1 cellular context compared by ENCODE assay signal in the genomic region with DNA sequence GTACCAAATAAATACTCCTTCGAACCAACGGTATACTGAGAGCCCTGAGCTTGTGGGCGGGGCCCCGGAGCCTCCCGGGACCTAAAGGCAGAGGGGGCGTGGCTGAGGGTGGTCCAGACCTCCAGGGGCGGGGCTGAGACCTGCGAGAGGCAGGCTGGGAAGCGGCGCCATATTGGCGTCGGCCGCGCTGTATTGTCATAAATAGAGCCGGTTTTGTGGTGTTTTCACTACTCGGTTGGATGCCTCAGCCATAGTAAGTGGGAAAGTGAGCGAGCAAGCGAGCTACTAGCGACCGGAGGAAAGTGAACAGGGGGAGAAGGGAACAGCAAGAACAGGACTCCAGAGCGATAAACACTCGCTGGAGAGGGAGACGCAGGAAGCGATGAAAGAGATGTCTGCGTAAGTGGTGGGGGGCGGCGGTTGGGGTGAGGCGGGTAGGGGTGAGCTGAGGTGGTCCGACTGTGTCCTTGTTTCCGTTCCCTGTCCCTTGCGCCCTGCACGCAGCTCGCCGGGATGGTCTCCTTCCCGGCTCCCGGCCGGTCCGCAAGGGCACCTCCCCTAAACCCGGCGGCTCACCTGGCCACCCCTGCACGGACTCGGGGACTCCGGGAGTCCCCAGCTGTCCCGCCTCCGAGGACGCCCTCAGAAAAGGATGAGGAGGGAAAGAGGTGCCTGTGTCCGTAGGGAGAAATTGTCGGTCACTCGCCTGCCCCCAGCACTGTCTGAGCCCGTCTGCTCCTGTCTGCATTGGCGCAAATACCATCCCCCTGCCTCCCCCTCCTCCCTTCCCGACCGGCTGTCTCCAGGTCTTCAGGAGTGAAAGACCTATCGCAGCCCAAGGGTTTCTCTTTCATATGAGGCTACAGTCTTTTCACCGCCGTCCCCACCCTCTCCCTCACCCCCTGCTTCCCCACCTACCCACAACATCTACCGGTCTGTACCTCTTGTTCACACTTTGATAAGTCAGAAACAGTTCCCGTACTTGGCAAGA.
A peak's percentile ranks its signal among the peaks of the same experiment; 100 is the strongest.
TF ChIP-seq lines count a peak whose summit lies in the region.

A gene (plus strand): TSS at position 172 of the 991 bp plus-strand sequence. CDS start 211 bp downstream, at position 383.

TF ChIP-seq in HepG2, 621 proteins besides CTCF, POLR2A, EP300 and RAD21 (continued from another document and continues in another):
- TF ChIP-seq, protein P1, sequence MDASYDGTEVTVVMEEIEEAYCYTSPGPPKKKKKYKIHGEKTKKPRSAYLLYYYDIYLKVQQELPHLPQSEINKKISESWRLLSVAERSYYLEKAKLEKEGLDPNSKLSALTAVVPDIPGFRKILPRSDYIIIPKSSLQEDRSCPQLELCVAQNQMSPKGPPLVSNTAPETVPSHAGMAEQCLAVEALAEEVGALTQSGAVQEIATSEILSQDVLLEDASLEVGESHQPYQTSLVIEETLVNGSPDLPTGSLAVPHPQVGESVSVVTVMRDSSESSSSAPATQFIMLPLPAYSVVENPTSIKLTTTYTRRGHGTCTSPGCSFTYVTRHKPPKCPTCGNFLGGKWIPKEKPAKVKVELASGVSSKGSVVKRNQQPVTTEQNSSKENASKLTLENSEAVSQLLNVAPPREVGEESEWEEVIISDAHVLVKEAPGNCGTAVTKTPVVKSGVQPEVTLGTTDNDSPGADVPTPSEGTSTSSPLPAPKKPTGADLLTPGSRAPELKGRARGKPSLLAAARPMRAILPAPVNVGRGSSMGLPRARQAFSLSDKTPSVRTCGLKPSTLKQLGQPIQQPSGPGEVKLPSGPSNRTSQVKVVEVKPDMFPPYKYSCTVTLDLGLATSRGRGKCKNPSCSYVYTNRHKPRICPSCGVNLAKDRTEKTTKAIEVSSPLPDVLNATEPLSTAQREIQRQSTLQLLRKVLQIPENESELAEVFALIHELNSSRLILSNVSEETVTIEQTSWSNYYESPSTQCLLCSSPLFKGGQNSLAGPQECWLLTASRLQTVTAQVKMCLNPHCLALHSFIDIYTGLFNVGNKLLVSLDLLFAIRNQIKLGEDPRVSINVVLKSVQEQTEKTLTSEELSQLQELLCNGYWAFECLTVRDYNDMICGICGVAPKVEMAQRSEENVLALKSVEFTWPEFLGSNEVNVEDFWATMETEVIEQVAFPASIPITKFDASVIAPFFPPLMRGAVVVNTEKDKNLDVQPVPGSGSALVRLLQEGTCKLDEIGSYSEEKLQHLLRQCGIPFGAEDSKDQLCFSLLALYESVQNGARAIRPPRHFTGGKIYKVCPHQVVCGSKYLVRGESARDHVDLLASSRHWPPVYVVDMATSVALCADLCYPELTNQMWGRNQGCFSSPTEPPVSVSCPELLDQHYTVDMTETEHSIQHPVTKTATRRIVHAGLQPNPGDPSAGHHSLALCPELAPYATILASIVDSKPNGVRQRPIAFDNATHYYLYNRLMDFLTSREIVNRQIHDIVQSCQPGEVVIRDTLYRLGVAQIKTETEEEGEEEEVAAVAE (CRISPR knock-in tag; IDR thresholded peaks at IDR 0.05; ENCODE audit: borderline replicate concordance): no peak
- no peak for TF ChIP-seq BCL6 (CRISPR knock-in tag; IDR thresholded peaks at IDR 0.05)
- TF ChIP-seq ATF7 (IDR thresholded peaks at IDR 0.05): no peak
- no peak; the same call in 1 of the 2 replicates for TF ChIP-seq ATF7 (CRISPR knock-in tag; IDR thresholded peaks at IDR 0.05)
- TF ChIP-seq, protein P2, sequence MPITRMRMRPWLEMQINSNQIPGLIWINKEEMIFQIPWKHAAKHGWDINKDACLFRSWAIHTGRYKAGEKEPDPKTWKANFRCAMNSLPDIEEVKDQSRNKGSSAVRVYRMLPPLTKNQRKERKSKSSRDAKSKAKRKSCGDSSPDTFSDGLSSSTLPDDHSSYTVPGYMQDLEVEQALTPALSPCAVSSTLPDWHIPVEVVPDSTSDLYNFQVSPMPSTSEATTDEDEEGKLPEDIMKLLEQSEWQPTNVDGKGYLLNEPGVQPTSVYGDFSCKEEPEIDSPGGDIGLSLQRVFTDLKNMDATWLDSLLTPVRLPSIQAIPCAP (CRISPR knock-in tag; IDR thresholded peaks at IDR 0.05; ENCODE audit: low read depth): no peak
- TF ChIP-seq, protein P3, sequence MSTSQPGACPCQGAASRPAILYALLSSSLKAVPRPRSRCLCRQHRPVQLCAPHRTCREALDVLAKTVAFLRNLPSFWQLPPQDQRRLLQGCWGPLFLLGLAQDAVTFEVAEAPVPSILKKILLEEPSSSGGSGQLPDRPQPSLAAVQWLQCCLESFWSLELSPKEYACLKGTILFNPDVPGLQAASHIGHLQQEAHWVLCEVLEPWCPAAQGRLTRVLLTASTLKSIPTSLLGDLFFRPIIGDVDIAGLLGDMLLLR (CRISPR knock-in tag; IDR thresholded peaks at IDR 0.05): peak; percentile 43; the same call in 1 of the 2 replicates
- TF ChIP-seq, protein P4, sequence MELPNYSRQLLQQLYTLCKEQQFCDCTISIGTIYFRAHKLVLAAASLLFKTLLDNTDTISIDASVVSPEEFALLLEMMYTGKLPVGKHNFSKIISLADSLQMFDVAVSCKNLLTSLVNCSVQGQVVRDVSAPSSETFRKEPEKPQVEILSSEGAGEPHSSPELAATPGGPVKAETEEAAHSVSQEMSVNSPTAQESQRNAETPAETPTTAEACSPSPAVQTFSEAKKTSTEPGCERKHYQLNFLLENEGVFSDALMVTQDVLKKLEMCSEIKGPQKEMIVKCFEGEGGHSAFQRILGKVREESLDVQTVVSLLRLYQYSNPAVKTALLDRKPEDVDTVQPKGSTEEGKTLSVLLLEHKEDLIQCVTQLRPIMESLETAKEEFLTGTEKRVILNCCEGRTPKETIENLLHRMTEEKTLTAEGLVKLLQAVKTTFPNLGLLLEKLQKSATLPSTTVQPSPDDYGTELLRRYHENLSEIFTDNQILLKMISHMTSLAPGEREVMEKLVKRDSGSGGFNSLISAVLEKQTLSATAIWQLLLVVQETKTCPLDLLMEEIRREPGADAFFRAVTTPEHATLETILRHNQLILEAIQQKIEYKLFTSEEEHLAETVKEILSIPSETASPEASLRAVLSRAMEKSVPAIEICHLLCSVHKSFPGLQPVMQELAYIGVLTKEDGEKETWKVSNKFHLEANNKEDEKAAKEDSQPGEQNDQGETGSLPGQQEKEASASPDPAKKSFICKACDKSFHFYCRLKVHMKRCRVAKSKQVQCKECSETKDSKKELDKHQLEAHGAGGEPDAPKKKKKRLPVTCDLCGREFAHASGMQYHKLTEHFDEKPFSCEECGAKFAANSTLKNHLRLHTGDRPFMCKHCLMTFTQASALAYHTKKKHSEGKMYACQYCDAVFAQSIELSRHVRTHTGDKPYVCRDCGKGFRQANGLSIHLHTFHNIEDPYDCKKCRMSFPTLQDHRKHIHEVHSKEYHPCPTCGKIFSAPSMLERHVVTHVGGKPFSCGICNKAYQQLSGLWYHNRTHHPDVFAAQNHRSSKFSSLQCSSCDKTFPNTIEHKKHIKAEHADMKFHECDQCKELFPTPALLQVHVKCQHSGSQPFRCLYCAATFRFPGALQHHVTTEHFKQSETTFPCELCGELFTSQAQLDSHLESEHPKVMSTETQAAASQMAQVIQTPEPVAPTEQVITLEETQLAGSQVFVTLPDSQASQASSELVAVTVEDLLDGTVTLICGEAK (IDR thresholded peaks at IDR 0.05): no peak
- TF ChIP-seq, protein P4 (CRISPR knock-in tag; IDR thresholded peaks at IDR 0.05): no peak; the same call in 1 of the 2 replicates
- TF ChIP-seq NR2C2 (CRISPR knock-in tag; IDR thresholded peaks at IDR 0.05; ENCODE audit: borderline replicate concordance): no peak
- TF ChIP-seq ISL2 (CRISPR knock-in tag; IDR thresholded peaks at IDR 0.05): 0 out of 2 replicates have a peak, but pooled peaks have one; percentile 31
- no peak for TF ChIP-seq CENPT (CRISPR knock-in tag; IDR thresholded peaks at IDR 0.05; ENCODE audit: low read depth)
- TF ChIP-seq NCOA1 (CRISPR knock-in tag; IDR thresholded peaks at IDR 0.05): no peak
- no peak for TF ChIP-seq ZNF546 (CRISPR knock-in tag; conservative IDR thresholded peaks at IDR 0.05)
- TF ChIP-seq, protein P5, sequence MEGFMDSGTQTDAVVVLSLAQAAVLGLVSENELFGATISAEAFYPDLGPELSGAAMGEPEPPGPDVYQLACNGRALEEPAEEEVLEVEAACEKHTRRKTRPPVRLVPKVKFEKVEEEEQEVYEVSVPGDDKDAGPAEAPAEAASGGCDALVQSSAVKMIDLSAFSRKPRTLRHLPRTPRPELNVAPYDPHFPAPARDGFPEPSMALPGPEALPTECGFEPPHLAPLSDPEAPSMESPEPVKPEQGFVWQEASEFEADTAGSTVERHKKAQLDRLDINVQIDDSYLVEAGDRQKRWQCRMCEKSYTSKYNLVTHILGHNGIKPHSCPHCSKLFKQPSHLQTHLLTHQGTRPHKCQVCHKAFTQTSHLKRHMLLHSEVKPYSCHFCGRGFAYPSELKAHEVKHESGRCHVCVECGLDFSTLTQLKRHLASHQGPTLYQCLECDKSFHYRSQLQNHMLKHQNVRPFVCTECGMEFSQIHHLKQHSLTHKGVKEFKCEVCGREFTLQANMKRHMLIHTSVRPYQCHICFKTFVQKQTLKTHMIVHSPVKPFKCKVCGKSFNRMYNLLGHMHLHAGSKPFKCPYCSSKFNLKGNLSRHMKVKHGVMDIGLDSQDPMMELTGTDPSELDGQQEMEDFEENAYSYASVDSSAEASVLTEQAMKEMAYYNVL (CRISPR knock-in tag; IDR thresholded peaks at IDR 0.05; ENCODE audit: borderline replicate concordance): 0 out of 2 replicates have a peak, but pooled peaks have one; percentile 59
- no peak for TF ChIP-seq ZNF878 (CRISPR knock-in tag; IDR thresholded peaks at IDR 0.05)
- peak; percentile 33; the same call in 1 of the 2 replicates for TF ChIP-seq RXRA (CRISPR knock-in tag; IDR thresholded peaks at IDR 0.05)
- peak; percentile 13 for TF ChIP-seq TBL1XR1 (IDR thresholded peaks at IDR 0.05; ENCODE audit: borderline replicate concordance, low read length, partially characterized antibody)
- TF ChIP-seq, protein P6, sequence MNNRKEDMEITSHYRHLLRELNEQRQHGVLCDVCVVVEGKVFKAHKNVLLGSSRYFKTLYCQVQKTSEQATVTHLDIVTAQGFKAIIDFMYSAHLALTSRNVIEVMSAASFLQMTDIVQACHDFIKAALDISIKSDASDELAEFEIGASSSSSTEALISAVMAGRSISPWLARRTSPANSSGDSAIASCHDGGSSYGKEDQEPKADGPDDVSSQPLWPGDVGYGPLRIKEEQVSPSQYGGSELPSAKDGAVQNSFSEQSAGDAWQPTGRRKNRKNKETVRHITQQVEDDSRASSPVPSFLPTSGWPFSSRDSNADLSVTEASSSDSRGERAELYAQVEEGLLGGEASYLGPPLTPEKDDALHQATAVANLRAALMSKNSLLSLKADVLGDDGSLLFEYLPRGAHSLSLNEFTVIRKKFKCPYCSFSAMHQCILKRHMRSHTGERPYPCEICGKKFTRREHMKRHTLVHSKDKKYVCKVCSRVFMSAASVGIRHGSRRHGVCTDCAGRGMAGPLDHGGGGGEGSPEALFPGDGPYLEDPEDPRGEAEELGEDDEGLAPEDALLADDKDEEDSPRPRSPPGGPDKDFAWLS (CRISPR knock-in tag; IDR thresholded peaks at IDR 0.05; ENCODE audit: borderline replicate concordance): no peak
- TF ChIP-seq, protein P7, sequence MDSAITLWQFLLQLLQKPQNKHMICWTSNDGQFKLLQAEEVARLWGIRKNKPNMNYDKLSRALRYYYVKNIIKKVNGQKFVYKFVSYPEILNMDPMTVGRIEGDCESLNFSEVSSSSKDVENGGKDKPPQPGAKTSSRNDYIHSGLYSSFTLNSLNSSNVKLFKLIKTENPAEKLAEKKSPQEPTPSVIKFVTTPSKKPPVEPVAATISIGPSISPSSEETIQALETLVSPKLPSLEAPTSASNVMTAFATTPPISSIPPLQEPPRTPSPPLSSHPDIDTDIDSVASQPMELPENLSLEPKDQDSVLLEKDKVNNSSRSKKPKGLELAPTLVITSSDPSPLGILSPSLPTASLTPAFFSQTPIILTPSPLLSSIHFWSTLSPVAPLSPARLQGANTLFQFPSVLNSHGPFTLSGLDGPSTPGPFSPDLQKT (CRISPR knock-in tag; IDR thresholded peaks at IDR 0.05; ENCODE audit: borderline replicate concordance): no peak
- TF ChIP-seq SETDB1 (CRISPR knock-in tag; IDR thresholded peaks at IDR 0.05; ENCODE audit: borderline replicate concordance): no peak
- peak; percentile 76; the same call in 1 of the 2 replicates for TF ChIP-seq HIVEP1 (CRISPR knock-in tag; IDR thresholded peaks at IDR 0.05)
- TF ChIP-seq SMAD1 (CRISPR knock-in tag; IDR thresholded peaks at IDR 0.05; ENCODE audit: borderline replicate concordance, low read depth): 0 out of 2 replicates have a peak, but pooled peaks have one; percentile 54
- TF ChIP-seq SOX13 (IDR thresholded peaks at IDR 0.05): no peak
- TF ChIP-seq SOX13 (CRISPR knock-in tag; conservative IDR thresholded peaks at IDR 0.05 in 1 of 2, IDR thresholded peaks at IDR 0.05 in 1 of 2): peak in 1 of 2 experiments; percentile 9; a peak in 1 of 4 replicates
- TF ChIP-seq GPN1 (CRISPR knock-in tag; IDR thresholded peaks at IDR 0.05; ENCODE audit: borderline replicate concordance): no peak
- TF ChIP-seq, protein P8, sequence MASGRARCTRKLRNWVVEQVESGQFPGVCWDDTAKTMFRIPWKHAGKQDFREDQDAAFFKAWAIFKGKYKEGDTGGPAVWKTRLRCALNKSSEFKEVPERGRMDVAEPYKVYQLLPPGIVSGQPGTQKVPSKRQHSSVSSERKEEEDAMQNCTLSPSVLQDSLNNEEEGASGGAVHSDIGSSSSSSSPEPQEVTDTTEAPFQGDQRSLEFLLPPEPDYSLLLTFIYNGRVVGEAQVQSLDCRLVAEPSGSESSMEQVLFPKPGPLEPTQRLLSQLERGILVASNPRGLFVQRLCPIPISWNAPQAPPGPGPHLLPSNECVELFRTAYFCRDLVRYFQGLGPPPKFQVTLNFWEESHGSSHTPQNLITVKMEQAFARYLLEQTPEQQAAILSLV (CRISPR knock-in tag; IDR thresholded peaks at IDR 0.05; ENCODE audit: borderline replicate concordance): peak; percentile 72; the same call in 1 of the 2 replicates
- no peak for TF ChIP-seq ARHGAP35 (CRISPR knock-in tag; IDR thresholded peaks at IDR 0.05; ENCODE audit: borderline replicate concordance)
- TF ChIP-seq LCORL (IDR thresholded peaks at IDR 0.05): no peak
- peak; percentile 6; the same call in 1 of the 2 replicates for TF ChIP-seq LCORL (CRISPR knock-in tag; IDR thresholded peaks at IDR 0.05)
- peak; percentile 73; the same call in 1 of the 2 replicates for TF ChIP-seq ZNF263 (CRISPR knock-in tag; IDR thresholded peaks at IDR 0.05)
